Comparison of ENCODE assay signal across 23 cellular contexts in genomic region chr10:6017781-6018354, GRCh38. TPM values are rescaled to one million over a fixed set of nuclear protein-coding genes. Genes with fewer than 3 reads are reported as not detected.
DNase-seq lines count a peak whose midpoint lies in the region; ATAC-seq, FAIRE-seq and TF ChIP-seq lines count a peak whose summit lies in the region.
"Had no signal": no experiment of that assay in that cellular context is flagged by ENCODE, and none has a peak within 500 bp of the region (broad histone marks: within the 10 kb centered on the region; RNA-seq: fewer than 3 reads in every experiment).

No MANE protein-coding gene starts in this region.

- no peak for FAIRE-seq in kidney (lab: Jason Lieb, UNC)
- FAIRE-seq: GM12891 had no signal

- POLR2A ChIA-PET in activated CD4-positive, alpha-beta memory T cell treated with anti-CD3 and anti-CD28 coated beads, Interleukin-2, amount 10 ng/mL, durations not matched to agents 7 days and 5 days (lab: Charles Lee) = interaction anchor here (1.0 to 1.1 kb wide), 2 partner anchors 8 to 40 kb away, joined by 3 read pairs; partner anchors contain the start of gene IL15RA

- H3K27ac Mint-ChIP-seq in activated CD4-positive, alpha-beta memory T cell treated with anti-CD3 and anti-CD28 coated beads, Interleukin-2, amount 10 ng/mL, durations not matched to agents 7 days and 5 days = peak overlapping the region; percentile 62
- peak overlapping the region; percentile 89 for H3K27ac Mint-ChIP-seq in stimulated activated effector memory CD8-positive, alpha-beta T cell treated with anti-CD3 and anti-CD28 coated beads, Interleukin-12 subunit alpha, Interleukin-12 subunit beta, amount 100 ng/mL, for 72 hours
- H3K27ac Mint-ChIP-seq: nephron, progenitor cell of endocrine pancreas had no signal

- CTCF ChIA-PET in activated CD4-positive, alpha-beta memory T cell treated with anti-CD3 and anti-CD28 coated beads, Interleukin-2, amount 10 ng/mL, durations not matched to agents 7 days and 5 days (lab: Charles Lee) = interaction anchor here (1.4 kb wide), 1 partner anchor 69 kb away, joined by 7 read pairs; no protein-coding TSS in a partner anchor

- H3K27ac ChIP-seq in kidney (ENCODE audit: low read depth in 2 of 2, low read length in 2 of 2) = peak overlapping the region; percentile 20 to 49
- H3K27ac ChIP-seq: BLaER1 treated with 17β-estradiol and CSF1 and Interleukin-3, amounts not matched to agents 10 nM and 100 nM; gastrocnemius medialis; HL-60; testis had no signal

- DNase-seq in activated CD8-positive, alpha-beta memory T cell treated with anti-CD3 and anti-CD28 coated beads, Interleukin-2, amount 50 U/mL, for 48 hours = peak; percentile 46
- DNase-seq in activated CD8-positive, alpha-beta memory T cell treated with anti-CD3 and anti-CD28 coated beads, Interleukin-2, amount 50 U/mL, for 4 hours = no peak
- DNase-seq in activated CD4-positive, alpha-beta memory T cell treated with anti-CD3 and anti-CD28 coated beads, Interleukin-2, amount 10 ng/mL, durations not matched to agents 7 days and 5 days = no peak
- DNase-seq in kidney = no peak
- no peak for DNase-seq in stimulated activated effector memory CD8-positive, alpha-beta T cell treated with anti-CD3 and anti-CD28 coated beads, Interleukin-12 subunit alpha, Interleukin-12 subunit beta, amount 100 ng/mL, for 72 hours (ENCODE audit: low spot score in 2 of 2)
- no peak for DNase-seq in SKM-1 (lab: John Stamatoyannopoulos, UW; ENCODE audit: unreplicated experiment)
- DNase-seq: cortex of kidney; gastrocnemius medialis; NCI-H1694; stimulated activated CD8-positive, alpha-beta memory T cell treated with anti-CD3 and anti-CD28 coated beads, Interleukin-4, amount 100 ng/mL, for 48 hours; testis had no signal

- H3K27me3 Mint-ChIP-seq in activated CD4-positive, alpha-beta memory T cell treated with anti-CD3 and anti-CD28 coated beads, Interleukin-2, amount 10 ng/mL, durations not matched to agents 7 days and 5 days = no peaks in the 10 kb centered on the region

- no peaks in the 10 kb centered on the region for H3K36me3 ChIP-seq in kidney (ENCODE audit: control insufficient read depth in 1 of 2, insufficient read depth in 2 of 2, low read length in 2 of 2)
- H3K36me3 ChIP-seq: gastrocnemius medialis had no signal

- intact Hi-C loops in kidney (cut with DNase I) = no loop called here

- no peaks in the 10 kb centered on the region for H3K9me3 ChIP-seq in kidney (ENCODE audit: control insufficient read depth in 1 of 2, low read length in 2 of 2)
- H3K9me3 ChIP-seq: gastrocnemius medialis, testis had no signal

- H3K9me3 Mint-ChIP-seq in activated CD4-positive, alpha-beta memory T cell treated with anti-CD3 and anti-CD28 coated beads, Interleukin-2, amount 10 ng/mL, durations not matched to agents 7 days and 5 days = no peaks in the 10 kb centered on the region
- no peaks in the 10 kb centered on the region for H3K9me3 Mint-ChIP-seq in stimulated activated effector memory CD8-positive, alpha-beta T cell treated with anti-CD3 and anti-CD28 coated beads, Interleukin-12 subunit alpha, Interleukin-12 subunit beta, amount 100 ng/mL, for 72 hours
- H3K9me3 Mint-ChIP-seq: nephron had no signal

- peaks cover 69% of the 10 kb centered on the region for H3K4me1 Mint-ChIP-seq in activated CD4-positive, alpha-beta memory T cell treated with anti-CD3 and anti-CD28 coated beads, Interleukin-2, amount 10 ng/mL, durations not matched to agents 7 days and 5 days
- peaks cover 83% of the 10 kb centered on the region for H3K4me1 Mint-ChIP-seq in stimulated activated effector memory CD8-positive, alpha-beta T cell treated with anti-CD3 and anti-CD28 coated beads, Interleukin-12 subunit alpha, Interleukin-12 subunit beta, amount 100 ng/mL, for 72 hours
- H3K4me1 Mint-ChIP-seq: nephron had no signal

- H3K4me3 Mint-ChIP-seq in activated CD4-positive, alpha-beta memory T cell treated with anti-CD3 and anti-CD28 coated beads, Interleukin-2, amount 10 ng/mL, durations not matched to agents 7 days and 5 days = no peak overlapping the region
- no peak overlapping the region for H3K4me3 Mint-ChIP-seq in stimulated activated effector memory CD8-positive, alpha-beta T cell treated with anti-CD3 and anti-CD28 coated beads, Interleukin-12 subunit alpha, Interleukin-12 subunit beta, amount 100 ng/mL, for 72 hours
- H3K4me3 Mint-ChIP-seq: nephron had no signal

- no peak for ATAC-seq in stimulated activated effector memory CD8-positive, alpha-beta T cell treated with anti-CD3 and anti-CD28 coated beads, Interleukin-12 subunit alpha, Interleukin-12 subunit beta, amount 100 ng/mL, for 72 hours
- no peak for ATAC-seq in HG03175 (IDR thresholded peaks at IDR 0.05; ENCODE audit: unreplicated experiment)
- ATAC-seq in GM18511 (IDR thresholded peaks at IDR 0.05; ENCODE audit: unreplicated experiment) = no peak
- ATAC-seq: gastrocnemius medialis, HCT116, Panc1, SK-N-SH treated with all-trans-retinoic acid at 6 μM for 48 hours had no signal

- H3K4me1 ChIP-seq in kidney (ENCODE audit: control insufficient read depth in 1 of 2, insufficient read depth in 1 of 2, low read depth in 1 of 2, low read length in 2 of 2) = no peaks in the 10 kb centered on the region
- H3K4me1 ChIP-seq: gastrocnemius medialis had no signal

- H3K36me3 Mint-ChIP-seq in activated CD4-positive, alpha-beta memory T cell treated with anti-CD3 and anti-CD28 coated beads, Interleukin-2, amount 10 ng/mL, durations not matched to agents 7 days and 5 days (ENCODE audit: low read depth) = peaks cover 93% of the 10 kb centered on the region
- H3K36me3 Mint-ChIP-seq in stimulated activated effector memory CD8-positive, alpha-beta T cell treated with anti-CD3 and anti-CD28 coated beads, Interleukin-12 subunit alpha, Interleukin-12 subunit beta, amount 100 ng/mL, for 72 hours = peaks cover 100% of the 10 kb centered on the region

- no peak overlapping the region for H3K9ac ChIP-seq in kidney (ENCODE audit: low read length in 2 of 2)
- H3K9ac ChIP-seq: BLaER1 treated with 17β-estradiol and CSF1 and Interleukin-3, amounts not matched to agents 10 nM and 100 nM had no signal

- no peak overlapping the region for H3K4me3 ChIP-seq in kidney (ENCODE audit: low read length in 2 of 2)
- H3K4me3 ChIP-seq: BLaER1 treated with 17β-estradiol and CSF1 and Interleukin-3, amounts not matched to agents 10 nM and 100 nM; gastrocnemius medialis; testis had no signal

- no peak for TF ChIP-seq CTCF in kidney (IDR thresholded peaks at IDR 0.05; ENCODE audit: borderline replicate concordance, extremely low read depth, insufficient read depth)

RNA-seq across cellular contexts. Expression of gene IL15RA, which starts 40.5 kb away (rescaled TPM):
- 10 to 100 TPM; 22.1 to 24.5 TPM for total RNA-seq in activated CD4-positive, alpha-beta memory T cell treated with anti-CD3 and anti-CD28 coated beads, Interleukin-2, amount 10 ng/mL, durations not matched to agents 7 days and 5 days
- 13.9 TPM for total RNA-seq in kidney
- polyA plus RNA-seq in kidney (ENCODE audit: insufficient read depth, low read depth, low replicate concordance) = 6.8 TPM

RNA-seq across cellular contexts. Expression of gene IL2RA, which starts 44.3 kb away (rescaled TPM):
- 100 to 1,000 TPM; 437 to 446 TPM for total RNA-seq in activated CD4-positive, alpha-beta memory T cell treated with anti-CD3 and anti-CD28 coated beads, Interleukin-2, amount 10 ng/mL, durations not matched to agents 7 days and 5 days
- 11.9 TPM for total RNA-seq in kidney
- polyA plus RNA-seq in kidney (ENCODE audit: insufficient read depth, low read depth, low replicate concordance) = 0.54 TPM
- total RNA-seq: A673, lung microvascular endothelial cell, progenitor cell of endocrine pancreas had no signal

Comparison
In these comparisons a context has a peak if more than half of its experiments do, and no peak if none do; other contexts are left out.
1. RNA of gene IL2RA, which starts 44.3 kb away (total RNA-seq): 437 to 446 TPM in activated CD4-positive, alpha-beta memory T cell treated with anti-CD3 and anti-CD28 coated beads, Interleukin-2, amount 10 ng/mL, durations not matched to agents 7 days and 5 days; 11.9 TPM in kidney (single experiment); every median in the first group is over 10 times any median in the second.